22 cellular contexts compared by ENCODE assay signal in genomic region chr3:48068886-48069285, GRCh38. TPM values are rescaled to one million over a fixed set of nuclear protein-coding genes. Genes with fewer than 3 reads are reported as not detected.
A peak's percentile ranks its signal among the peaks of the same experiment; 100 is the strongest.
DNase-seq lines count a peak whose midpoint lies in the region; ATAC-seq and TF ChIP-seq lines count a peak whose summit lies in the region.
"Had no signal": no experiment of that assay in that cellular context is flagged by ENCODE, and none has a peak within 500 bp of the region (broad histone marks: within the 10 kb centered on the region; RNA-seq: fewer than 3 reads in every experiment).

No MANE protein-coding gene starts in this region.

- H3K4me1 ChIP-seq in ACC112 (ENCODE audit: control insufficient read depth, insufficient read depth, low read length, unreplicated experiment) (peaks cover 34% of the 10 kb centered on the region), upper lobe of right lung (no peaks in the 10 kb centered on the region)

- H3K4me3 ChIP-seq in ACC112 (ENCODE audit: low read depth, low read length): no peak overlapping the region
- H3K4me3 ChIP-seq in upper lobe of right lung: no peak overlapping the region
- H3K4me3 ChIP-seq: pancreas, sigmoid colon had no signal

- no peak overlapping the region for H2AFZ ChIP-seq in ACC112 (ENCODE audit: low read length, unreplicated experiment)

- H3K9me3 Mint-ChIP-seq in nephron: no peaks in the 10 kb centered on the region
- H3K9me3 Mint-ChIP-seq: activated naive CD4-positive, alpha-beta T cell treated with anti-CD3 and anti-CD28 coated beads, Interleukin-2, amount 50 U/mL, for 72 hours; activated T-helper 1 cell treated with anti-CD3 and anti-CD28 coated beads, Interleukin-12 subunit alpha, Interleukin-12 subunit beta, Interleukin-2, Interleukin-4 antibody, amounts not matched to agents 30 ng/mL and 10 ng/mL and 1 ng/mL, durations not matched to agents 14 hours and 24 hours and 36 hours; CD8-positive, alpha-beta memory T cell; naive thymus-derived CD4-positive, alpha-beta T cell; stimulated activated naive B cell treated with anti-CD40 and anti-IgM and Interleukin-4, amounts not matched to agents 10 μg/mL and 1 μg/mL and 100 μg/mL, for 72 hours; T-cell had no signal

- peaks cover 17% of the 10 kb centered on the region for H3K36me3 Mint-ChIP-seq in nephron (ENCODE audit: low read depth)

- H3K36me3 ChIP-seq in ACC112 (ENCODE audit: insufficient read depth, low read length) (no peaks in the 10 kb centered on the region), upper lobe of right lung (peaks cover 6% of the 10 kb centered on the region)
- H3K36me3 ChIP-seq: sigmoid colon had no signal

- no peak overlapping the region for H3K4me3 Mint-ChIP-seq in nephron
- H3K4me3 Mint-ChIP-seq: activated CD4-positive, alpha-beta T cell treated with anti-CD3 and anti-CD28 coated beads for 36 hours; activated CD8-positive, alpha-beta memory T cell treated with anti-CD3 and anti-CD28 coated beads, Interleukin-2, amount 10 ng/mL, durations not matched to agents 7 days and 5 days; activated T-helper 1 cell treated with anti-CD3 and anti-CD28 coated beads, Interleukin-12 subunit alpha, Interleukin-12 subunit beta, Interleukin-2, Interleukin-4 antibody, amounts not matched to agents 30 ng/mL and 10 ng/mL and 1 ng/mL, durations not matched to agents 14 hours and 24 hours and 36 hours; CD8-positive, alpha-beta memory T cell; naive thymus-derived CD4-positive, alpha-beta T cell; stimulated activated naive B cell treated with anti-CD40 and anti-IgM and Interleukin-4, amounts not matched to agents 10 μg/mL and 1 μg/mL and 100 μg/mL, for 72 hours; T-cell had no signal

- DNase-seq in M059J (ENCODE audit: low read depth) (peak; percentile 9), fibroblast of peridontal ligament (ENCODE audit: extremely low read depth) (peak; percentile 35), upper lobe of right lung (no peak), SKM-1 (lab: John Stamatoyannopoulos, UW; ENCODE audit: unreplicated experiment) (no peak)
- DNase-seq: activated CD4-positive, alpha-beta T cell treated with anti-CD3 and anti-CD28 coated beads for 36 hours; activated CD8-positive, alpha-beta memory T cell treated with anti-CD3 and anti-CD28 coated beads, Interleukin-2, amount 10 ng/mL, durations not matched to agents 7 days and 5 days; CD8-positive, alpha-beta memory T cell; DMS79; naive thymus-derived CD4-positive, alpha-beta T cell; NCI-H1105 treated with DMSO at 0.1 percent for 48 hours; NCI-H524 treated with DMSO at 0.1 percent for 48 hours; pancreas; sigmoid colon; stimulated activated CD4-positive, alpha-beta T cell treated with anti-CD3 and anti-CD28 coated beads, Interleukin-1b, Interleukin-23, amount 100 ng/mL, for 48 hours; stimulated activated naive B cell treated with anti-CD40 and anti-IgM and Interleukin-4, amounts not matched to agents 10 μg/mL and 1 μg/mL and 100 μg/mL, for 72 hours; T-cell had no signal

- intact Hi-C loops in upper lobe of right lung (cut with DNase I): no loop called here

- H3K27me3 ChIP-seq in ACC112 (ENCODE audit: insufficient read depth, low read length) (no peaks in the 10 kb centered on the region), upper lobe of right lung (no peaks in the 10 kb centered on the region)
- H3K27me3 ChIP-seq: pancreas, sigmoid colon had no signal

- peaks cover 40% of the 10 kb centered on the region for H3K4me1 Mint-ChIP-seq in nephron

- H3K27ac ChIP-seq in ACC112 (ENCODE audit: low read depth, low read length): peak overlapping the region; percentile 49
- no peak overlapping the region for H3K27ac ChIP-seq in upper lobe of right lung
- H3K27ac ChIP-seq: pancreas, sigmoid colon had no signal

- ATAC-seq in HG03280 (IDR thresholded peaks at IDR 0.05; ENCODE audit: unreplicated experiment) (no peak), HG03460 (IDR thresholded peaks at IDR 0.05; ENCODE audit: unreplicated experiment) (no peak), upper lobe of right lung (no peak)
- ATAC-seq: activated CD4-positive, alpha-beta T cell treated with anti-CD3 and anti-CD28 coated beads for 36 hours; activated CD8-positive, alpha-beta memory T cell treated with anti-CD3 and anti-CD28 coated beads, Interleukin-2, amount 10 ng/mL, durations not matched to agents 7 days and 5 days; activated naive CD4-positive, alpha-beta T cell treated with anti-CD3 and anti-CD28 coated beads, Interleukin-2, amount 50 U/mL, for 72 hours; naive thymus-derived CD4-positive, alpha-beta T cell; stimulated activated naive B cell treated with anti-CD40 and anti-IgM and Interleukin-4, amounts not matched to agents 10 μg/mL and 1 μg/mL and 100 μg/mL, for 72 hours; T-cell had no signal

- H3K27me3 Mint-ChIP-seq in nephron (ENCODE audit: low read depth): no peaks in the 10 kb centered on the region
- H3K27me3 Mint-ChIP-seq: activated CD4-positive, alpha-beta T cell treated with anti-CD3 and anti-CD28 coated beads for 36 hours; activated CD8-positive, alpha-beta memory T cell treated with anti-CD3 and anti-CD28 coated beads, Interleukin-2, amount 10 ng/mL, durations not matched to agents 7 days and 5 days; CD8-positive, alpha-beta memory T cell; naive thymus-derived CD4-positive, alpha-beta T cell; stimulated activated naive B cell treated with anti-CD40 and anti-IgM and Interleukin-4, amounts not matched to agents 10 μg/mL and 1 μg/mL and 100 μg/mL, for 72 hours; T-cell had no signal

- TF ChIP-seq CTCF in nephron (IDR thresholded peaks at IDR 0.05; ENCODE audit: unreplicated experiment in 3 of 3) (no peak), upper lobe of right lung (IDR thresholded peaks at IDR 0.05) (no peak)

- no peaks in the 10 kb centered on the region for H3K9me3 ChIP-seq in upper lobe of right lung
- H3K9me3 ChIP-seq: pancreas, sigmoid colon had no signal

- H3K79me2 ChIP-seq in ACC112 (ENCODE audit: control insufficient read depth, insufficient read depth, low read length, unreplicated experiment): peaks cover 92% of the 10 kb centered on the region

- peak overlapping the region; percentile 27 to 42 (median 30) for H3K27ac Mint-ChIP-seq in nephron
- H3K27ac Mint-ChIP-seq: activated CD4-positive, alpha-beta T cell treated with anti-CD3 and anti-CD28 coated beads for 36 hours; activated CD8-positive, alpha-beta memory T cell treated with anti-CD3 and anti-CD28 coated beads, Interleukin-2, amount 10 ng/mL, durations not matched to agents 7 days and 5 days; activated naive CD4-positive, alpha-beta T cell treated with anti-CD3 and anti-CD28 coated beads, Interleukin-2, amount 50 U/mL, for 72 hours; activated T-helper 1 cell treated with anti-CD3 and anti-CD28 coated beads, Interleukin-12 subunit alpha, Interleukin-12 subunit beta, Interleukin-2, Interleukin-4 antibody, amounts not matched to agents 30 ng/mL and 10 ng/mL and 1 ng/mL, durations not matched to agents 14 hours and 24 hours and 36 hours; naive thymus-derived CD4-positive, alpha-beta T cell; stimulated activated naive B cell treated with anti-CD40 and anti-IgM and Interleukin-4, amounts not matched to agents 10 μg/mL and 1 μg/mL and 100 μg/mL, for 72 hours; T-cell had no signal

RNA-seq across cellular contexts. Expression of gene MAP4, which starts 52.7 kb away (rescaled TPM):
- total RNA-seq in M059J (2014; rRNA removed; shearing (Covaris generic)): 56.3 and 95.5 TPM in 2 replicates
- total RNA-seq in upper lobe of right lung: 191 TPM

Comparison
In these comparisons a context has a peak if more than half of its experiments do, and no peak if none do; other contexts are left out.
1. DNase-seq: peak in M059J (single experiment) and fibroblast of peridontal ligament (single experiment); none in upper lobe of right lung (single experiment) and SKM-1 (single experiment).